In the genomic region with DNA sequence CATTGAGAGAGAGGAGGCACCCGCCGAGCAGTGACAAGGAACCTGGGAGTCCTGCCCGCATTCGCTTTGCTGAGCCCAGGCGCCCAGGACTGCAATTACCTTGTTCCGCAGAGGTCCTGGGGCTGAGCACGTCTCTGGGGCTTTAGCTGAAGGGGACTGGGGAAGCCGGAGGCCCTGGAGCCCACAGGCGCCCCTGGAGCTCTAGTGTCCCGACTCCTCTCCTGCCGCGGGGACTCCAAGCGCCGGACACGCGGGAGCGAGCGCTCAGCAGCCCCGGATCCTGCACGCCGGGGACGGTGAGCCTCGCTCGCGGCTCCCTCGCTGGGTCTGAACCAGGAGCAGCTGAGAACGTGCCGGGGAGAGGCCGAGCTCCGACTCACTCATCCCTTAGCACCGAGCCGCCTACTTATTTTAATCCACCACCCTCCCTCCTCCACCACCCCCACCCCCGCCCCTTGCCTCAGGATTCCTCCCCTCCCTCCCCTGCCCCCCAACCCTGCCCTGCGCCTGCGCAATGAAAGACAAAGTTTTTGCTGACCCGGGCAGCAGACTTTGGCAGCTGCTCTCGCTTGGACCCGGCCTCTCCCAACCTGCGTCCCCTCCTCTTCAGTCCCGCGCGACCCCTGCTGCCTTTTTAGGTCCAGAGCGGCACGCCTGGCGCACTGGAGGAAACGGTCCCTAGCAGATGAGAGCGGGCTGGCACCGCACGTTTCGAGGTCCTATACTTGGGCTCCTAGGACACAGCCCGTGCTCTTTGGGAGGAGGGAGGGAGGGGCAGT, we compare ENCODE assay signal across 8 cellular contexts. TPM values are rescaled to one million over a fixed set of nuclear protein-coding genes. Genes with fewer than 3 reads are reported as not detected.
A peak's percentile ranks its signal among the peaks of the same experiment; 100 is the strongest.
DNase-seq lines count a peak whose midpoint lies in the region; ATAC-seq, FAIRE-seq and TF ChIP-seq lines count a peak whose summit lies in the region.

A gene (minus strand): TSS at position 382 of the 779 bp plus-strand sequence. CDS start 4,818 bp downstream, outside the sequence.

- POLR2A ChIA-PET in PC-9 (lab: Charles Lee; ENCODE audit: unreplicated experiment) = interaction anchor here (0.6 to 0.7 kb wide), 3 partner anchors 15 to 1597 kb away, joined by 3 to 4 read pairs (median 3); a partner anchor contains a TSS

- H3K27ac ChIP-seq in PC-9 (no peak within 1 kb of the TSS), ectodermal cell (ENCODE audit: insufficient read depth, low read depth, low read length, poor library complexity, severe bottlenecking) (no peak within 1 kb of the TSS)

- 0 to 1% methylated on average over 50 of the region's 51 CpGs for WGBS in ectodermal cell, 2 experiments

- no peaks in the 10 kb centered on the region for H3K9me2 ChIP-seq in PC-9 (ENCODE audit: insufficient read depth)

- TF ChIP-seq CTCF in PC-9 (conservative IDR thresholded peaks at IDR 0.05) = no peak

- intact Hi-C loops in PC-9 (cut with micrococcal nuclease; ENCODE audit: unreplicated experiment) = loop anchor here (1.0 kb wide), 1 partner anchor 529 kb away; no protein-coding TSS in a partner anchor

- H3K4me3 ChIP-seq in PC-9 = peak within 1 kb of the TSS; percentile 70
- peak within 1 kb of the TSS; percentile 37 for H3K4me3 ChIP-seq in ectodermal cell (ENCODE audit: insufficient read depth, low read depth, low read length)

- peak within 1 kb of the TSS; percentile 89 for H2AFZ ChIP-seq in PC-9

- ATAC-seq in GM19397 (IDR thresholded peaks at IDR 0.05; ENCODE audit: unreplicated experiment) = no peak

- H3K79me2 ChIP-seq in PC-9 (ENCODE audit: low read depth) = peaks cover 23% of the 10 kb centered on the region

- CTCF ChIA-PET in PC-9 (lab: Charles Lee) = interaction anchor here (0.6 to 0.7 kb wide), 3 partner anchors 254 to 1687 kb away, joined by 3 to 11 read pairs (median 11); no protein-coding TSS in a partner anchor

- DNase-seq in activated CD4-positive, alpha-beta T cell treated with anti-CD3 and anti-CD28 coated beads for 48 hours = peak; percentile 34
- no peak for DNase-seq in activated CD4-positive, alpha-beta T cell treated with anti-CD3 and anti-CD28 coated beads for 4 hours
- DNase-seq in PC-9 (peak in 1 of 2 experiments; percentile 58), mesenteric fat pad (ENCODE audit: low spot score) (no peak), urothelium cell line (ENCODE audit: low spot score) (peak; percentile 45), OCI-M1 (lab: John Stamatoyannopoulos, UW) (no peak)

- peaks cover 9% of the 10 kb centered on the region; the same call in 1 of the 2 replicates for H3F3A ChIP-seq in PC-9 (ENCODE audit: insufficient read depth, low read depth)

- H3K27me3 ChIP-seq in PC-9 (ENCODE audit: insufficient read depth, low read depth) = no peaks in the 10 kb centered on the region
- H3K27me3 ChIP-seq in ectodermal cell (ENCODE audit: control insufficient read depth, insufficient read depth, low read length, poor library complexity, severe bottlenecking) = peaks cover 99% of the 10 kb centered on the region

- H3K36me3 ChIP-seq in PC-9 (ENCODE audit: low read depth) = no peaks in the 10 kb centered on the region
- no peaks in the 10 kb centered on the region for H3K36me3 ChIP-seq in ectodermal cell (ENCODE audit: control insufficient read depth, insufficient read depth, low read length)

- H3K9me3 ChIP-seq in PC-9 (ENCODE audit: insufficient read depth, low read depth) (no peaks in the 10 kb centered on the region), ectodermal cell (ENCODE audit: control insufficient read depth, low read length) (no peaks in the 10 kb centered on the region)

- FAIRE-seq in urothelium cell line (lab: Jason Lieb, UNC) = no peak

- H3K4me1 ChIP-seq in PC-9 (replicated peaks; ENCODE audit: insufficient read depth) (peaks cover 13% of the 10 kb centered on the region; the same call in 1 of the 2 replicates), ectodermal cell (ENCODE audit: control insufficient read depth, insufficient read depth, low read length) (peaks cover 34% of the 10 kb centered on the region)

- H3K4me2 ChIP-seq in PC-9 = peak within 1 kb of the TSS; percentile 89

- H4K20me1 ChIP-seq in PC-9 (ENCODE audit: insufficient read depth) = no peaks in the 10 kb centered on the region

- no TSS peak for BruUV-seq in PC-9 (replicated peaks; lab: Mats Ljungman, UMichigan)

RNA-seq across cellular contexts. Expression of the gene that starts here (rescaled TPM):
- 6.4 and 6.9 TPM in 2 replicates for total RNA-seq in PC-9 (2021)
- 0.96 TPM for polyA plus RNA-seq in ectodermal cell (2013, experiment 1 of 4)
- 0.36 TPM for polyA plus RNA-seq in ectodermal cell (2013, experiment 2 of 4)
- polyA plus RNA-seq in ectodermal cell (2013, experiment 3 of 4) = 0.48 TPM
- polyA plus RNA-seq in ectodermal cell (2013, experiment 4 of 4) = 0.53 TPM
- 41.6 TPM for total RNA-seq in mesenteric fat pad

Comparison
In these comparisons a context has a peak if more than half of its experiments do, and no peak if none do; other contexts are left out.
1. DNase-seq: peak in activated CD4-positive, alpha-beta T cell treated with anti-CD3 and anti-CD28 coated beads for 48 hours (single experiment) and urothelium cell line (single experiment); none in activated CD4-positive, alpha-beta T cell treated with anti-CD3 and anti-CD28 coated beads for 4 hours (0 of 2), mesenteric fat pad (single experiment) and OCI-M1 (single experiment).